Comparison of ENCODE assay signal across 10 cellular contexts in genomic region chr16:85574672-85575475, GRCh38. TPM values are rescaled to one million over a fixed set of nuclear protein-coding genes. Genes with fewer than 3 reads are reported as not detected.
DNase-seq lines count a peak whose midpoint lies in the region; ATAC-seq, FAIRE-seq and TF ChIP-seq lines count a peak whose summit lies in the region.
"Had no signal": no experiment of that assay in that cellular context is flagged by ENCODE, and none has a peak within 500 bp of the region (broad histone marks: within the 10 kb centered on the region; RNA-seq: fewer than 3 reads in every experiment).

No MANE protein-coding gene starts in this region.

- H3K4me3 ChIP-seq in adipocyte (ENCODE audit: low read length), result peak overlapping the region; percentile 49
- peak overlapping the region; percentile 24 for H3K4me3 ChIP-seq in lower lobe of right lung
- no peak overlapping the region for H3K4me3 ChIP-seq in transverse colon
- H3K4me3 ChIP-seq: GM12878 had no signal

- ATAC-seq in lower lobe of right lung, result no peak
- ATAC-seq: GM12878 had no signal

- TF ChIP-seq CTCF in lower lobe of right lung (IDR thresholded peaks at IDR 0.05), result no peak
- no peak for TF ChIP-seq CTCF in transverse colon (IDR thresholded peaks at IDR 0.05)
- TF ChIP-seq CTCF in GM20000 (IDR thresholded peaks at IDR 0.05; ENCODE audit: extremely low read depth, missing control alignments), result no peak

- H3K27me3 ChIP-seq in adipocyte (replicated peaks; ENCODE audit: control insufficient read depth, insufficient read depth, low read length) (no peaks in the 10 kb centered on the region), lower lobe of right lung (ENCODE audit: low read depth) (no peaks in the 10 kb centered on the region), transverse colon (no peaks in the 10 kb centered on the region)

- TF ChIP-seq POLR2A in transverse colon (IDR thresholded peaks at IDR 0.05), result no peak

- peak overlapping the region; percentile 34 for H3K9ac ChIP-seq in adipocyte (ENCODE audit: low read length)

- intact Hi-C loops in lower lobe of right lung (cut with DNase I), result no loop called here
- intact Hi-C loops in transverse colon (cut with DNase I; ENCODE audit: low total_unique reads), result no loop called here

- DNase-seq in SHP77 (lab: John Stamatoyannopoulos, UW), result peak; percentile 39 to 43
- DNase-seq in SHP77 treated with DMSO at 0.1 percent for 48 hours (lab: John Stamatoyannopoulos, UW), result no peak
- DNase-seq in adipocyte (ENCODE audit: low read depth), result no peak
- no peak for DNase-seq in lower lobe of right lung
- DNase-seq in transverse colon, result no peak
- no peak for DNase-seq in GM20000 (ENCODE audit: low spot score)
- DNase-seq in GM19239 (ENCODE audit: insufficient read length, low spot score), result no peak
- DNase-seq in epidermal melanocyte (ENCODE audit: insufficient read length, low spot score), result no peak
- DNase-seq: NCI-H1436 treated with DMSO at 0.1 percent for 48 hours had no signal

- H3K27ac ChIP-seq in lower lobe of right lung (peak overlapping the region; percentile 77), transverse colon (peak overlapping the region; percentile 74 to 81 (median 80))

- peaks cover 41% of the 10 kb centered on the region for H3K4me1 ChIP-seq in adipocyte (ENCODE audit: control insufficient read depth, insufficient read depth, low read length)
- H3K4me1 ChIP-seq in lower lobe of right lung, result peaks cover 93% of the 10 kb centered on the region
- H3K4me1 ChIP-seq in transverse colon, result peaks cover 38 to 93% (median 79%) of the 10 kb centered on the region in 4 donors

- H3K9me3 ChIP-seq in adipocyte (ENCODE audit: control insufficient read depth, low read length) (no peaks in the 10 kb centered on the region), lower lobe of right lung (no peaks in the 10 kb centered on the region), transverse colon (no peaks in the 10 kb centered on the region)

- H3K36me3 ChIP-seq in adipocyte (ENCODE audit: control insufficient read depth, insufficient read depth, low read length, severe bottlenecking), result peaks cover 9% of the 10 kb centered on the region
- no peaks in the 10 kb centered on the region for H3K36me3 ChIP-seq in lower lobe of right lung
- H3K36me3 ChIP-seq in transverse colon, result no peaks in the 10 kb centered on the region

- no peak for TF ChIP-seq EP300 in transverse colon (IDR thresholded peaks at IDR 0.05; ENCODE audit: low read depth)

- 55 to 63% methylated on average over 13 to 29 of the region's 29 CpGs for WGBS in transverse colon (ENCODE audit: low coverage in 1 of 2), 2 donors

- FAIRE-seq in GM19239 (lab: Jason Lieb, UNC), result no peak
- FAIRE-seq: GM12878 had no signal

- in situ Hi-C loops in transverse colon (cut with MboI; ENCODE audit: low pct_ligation_motif_present in 1 of 4, low pct_unique_long_range_greater_than_20kb in 1 of 4, low sequenced_read_pairs in 3 of 4), result no loop called here

RNA-seq across cellular contexts. Expression of gene GSE1, which starts 38.2 kb away (rescaled TPM):
- 85.2 TPM for total RNA-seq in lower lobe of right lung
- total RNA-seq in transverse colon, result 100 to 1,000 TPM; 100 to 139 (median 120) TPM

Comparison
In these comparisons a context has a peak if more than half of its experiments do, and no peak if none do; other contexts are left out.
1. DNase-seq: peak in SHP77 (2 of 2); none in SHP77 treated with DMSO at 0.1 percent for 48 hours (single experiment), adipocyte (single experiment), lower lobe of right lung (single experiment), transverse colon (single experiment), GM20000 (single experiment), GM19239 (single experiment) and epidermal melanocyte (single experiment).
2. H3K4me3 ChIP-seq: peak in adipocyte (single experiment) and lower lobe of right lung (single experiment); none in transverse colon (0 of 4).